ENCODE assay signal across 8 cellular contexts in the genomic region with DNA sequence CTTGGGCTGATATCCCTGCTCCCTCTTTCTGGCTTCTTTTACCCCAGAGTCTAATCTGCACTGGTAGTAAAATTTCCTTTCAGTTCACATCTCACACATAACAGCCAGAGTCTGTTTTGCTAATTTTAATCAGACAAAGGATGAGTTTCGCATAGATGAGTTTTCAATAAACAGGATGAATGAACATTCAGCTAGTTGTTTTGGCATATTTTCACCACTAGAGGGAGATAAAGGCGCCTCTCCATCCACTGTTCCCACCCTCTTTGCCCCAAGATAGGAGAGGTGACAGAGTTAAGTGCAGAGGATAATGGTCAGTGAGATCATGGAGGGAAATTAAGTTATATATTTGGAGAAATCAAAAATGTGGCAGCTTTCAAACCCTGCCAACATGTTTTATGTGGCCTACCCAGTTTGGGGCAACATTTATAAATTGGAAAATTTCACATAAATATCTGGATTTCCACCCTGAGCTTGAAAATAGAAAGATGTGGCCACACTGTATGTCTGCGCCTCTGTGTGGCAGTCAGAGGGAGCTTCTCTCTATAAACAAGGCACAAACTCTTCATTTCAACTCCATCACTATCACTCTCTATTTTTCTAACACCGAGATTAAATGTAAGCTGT. TPM values are rescaled to one million over a fixed set of nuclear protein-coding genes. Genes with fewer than 3 reads are reported as not detected.
A peak's percentile ranks its signal among the peaks of the same experiment; 100 is the strongest.
DNase-seq lines count a peak whose midpoint lies in the region; ATAC-seq, FAIRE-seq and TF ChIP-seq lines count a peak whose summit lies in the region.

No MANE protein-coding gene starts in this region.

- H3K4me3 Mint-ChIP-seq in Caco-2 (ENCODE audit: unreplicated experiment) = no peak overlapping the region

- no peaks in the 10 kb centered on the region for H3K27me3 Mint-ChIP-seq in Caco-2 (ENCODE audit: insufficient read depth, unreplicated experiment)

- TF ChIP-seq CTCF in Caco-2 (IDR thresholded peaks at IDR 0.05; ENCODE audit: insufficient read depth in 1 of 2, low read depth in 1 of 2, low read length in 1 of 2, severe bottlenecking in 1 of 2, unreplicated experiment in 1 of 2) (peak; percentile 46 to 60), bronchial epithelial cell (IDR thresholded peaks at IDR 0.05; ENCODE audit: insufficient read depth, low read length, severe bottlenecking) (peak; percentile 73), uterus (IDR thresholded peaks at IDR 0.05) (peak; percentile 47 to 66 (median 62))

- no peak overlapping the region for H3K27ac Mint-ChIP-seq in Caco-2 (ENCODE audit: unreplicated experiment)

- H3K36me3 ChIP-seq in Caco-2 (ENCODE audit: control insufficient read depth, insufficient read depth, low read length) (no peaks in the 10 kb centered on the region), bronchial epithelial cell (ENCODE audit: control insufficient read depth, insufficient read depth, low read length) (no peaks in the 10 kb centered on the region), uterus (no peaks in the 10 kb centered on the region)

- no peak for FAIRE-seq in bronchial epithelial cell (lab: Jason Lieb, UNC)

- ATAC-seq in GM19035 (IDR thresholded peaks at IDR 0.05; ENCODE audit: unreplicated experiment) = peak; percentile 94
- peak; percentile 89 for ATAC-seq in HG03175 (IDR thresholded peaks at IDR 0.05; ENCODE audit: unreplicated experiment)
- peak; percentile 67 for ATAC-seq in left colon

- intact Hi-C loops in Caco-2 (cut with micrococcal nuclease; ENCODE audit: unreplicated experiment) = loop anchor here (1.0 to 2.0 kb wide), 4 partner anchors 65 to 127 kb away; no protein-coding TSS in a partner anchor
- intact Hi-C loops in left colon (cut with DNase I, micrococcal nuclease) = loop anchor here in 1 of 2 donors (5.0 kb wide), 1 partner anchor 126 kb away; no protein-coding TSS in a partner anchor
- intact Hi-C loops in uterus (cut with DNase I; ENCODE audit: low total_unique reads) = no loop called here

- no peaks in the 10 kb centered on the region for H3K9me3 Mint-ChIP-seq in Caco-2 (ENCODE audit: unreplicated experiment)

- CTCF ChIA-PET in Caco-2 (lab: Charles Lee) = interaction anchor here (0.8 to 2.4 kb wide), 7 partner anchors 30 to 144 kb away, joined by 3 to 28 read pairs (median 3); a partner anchor contains a TSS

- DNase-seq in Caco-2 (peak in 1 of 2 experiments; percentile 30), NCI-H510A treated with DMSO at 0.1 percent for 48 hours (lab: John Stamatoyannopoulos, UW) (peak; percentile 68), bronchial epithelial cell (ENCODE audit: low read depth) (peak; percentile 56), left colon (no peak), uterus (no peak)
- DNase-seq in stimulated activated CD4-positive, alpha-beta T cell treated with anti-CD3 and anti-CD28 coated beads, Interleukin-15, amount 100 ng/mL, for 24 hours = no peak

- POLR2A ChIA-PET in Caco-2 (lab: Charles Lee) = no interaction called here

- TF ChIP-seq POLR2A in uterus (IDR thresholded peaks at IDR 0.05) = no peak

- no TSS peak for BruUV-seq in Caco-2 (replicated peaks; lab: Mats Ljungman, UMichigan)

- peak overlapping the region; percentile 34 to 86 for H3K27ac ChIP-seq in uterus

- no peaks in the 10 kb centered on the region for H3K36me3 Mint-ChIP-seq in Caco-2 (ENCODE audit: insufficient read depth, unreplicated experiment)

- H3K4me1 Mint-ChIP-seq in Caco-2 (ENCODE audit: low read depth, unreplicated experiment) = peaks cover 6% of the 10 kb centered on the region

- no peaks in the 10 kb centered on the region for H3K4me1 ChIP-seq in Caco-2
- no peaks in the 10 kb centered on the region for H3K4me1 ChIP-seq in uterus

- H3K4me3 ChIP-seq in Caco-2 (ENCODE audit: low read depth, low read length) (no peak overlapping the region), bronchial epithelial cell (ENCODE audit: low read depth, low read length) (no peak overlapping the region), uterus (no peak overlapping the region)

- H3K9me3 ChIP-seq in Caco-2 = no peaks in the 10 kb centered on the region
- no peaks in the 10 kb centered on the region for H3K9me3 ChIP-seq in uterus

- H3K27me3 ChIP-seq in Caco-2 (replicated peaks; ENCODE audit: control insufficient read depth, insufficient read depth, low read length) = no peaks in the 10 kb centered on the region
- H3K27me3 ChIP-seq in bronchial epithelial cell (ENCODE audit: control insufficient read depth, insufficient read depth, low read length) = no peaks in the 10 kb centered on the region
- H3K27me3 ChIP-seq in uterus = no peaks in the 10 kb centered on the region

RNA-seq across cellular contexts. Expression of a gene that starts 48.5 kb away (rescaled TPM):
- total RNA-seq in Caco-2 (2022) (10.0 and 10.4 TPM in 2 replicates), bronchial epithelial cell (1.6 and 1.9 TPM in 2 replicates), left colon (1 to 10 TPM; 2.7 to 7.0 TPM), uterus (100 to 1,000 TPM in 1 of 4 donors, 10 to 100 TPM in 3; 13.8 to 229 (median 43.0) TPM)

Comparison
In these comparisons a context has a peak if more than half of its experiments do, and no peak if none do; other contexts are left out.
1. DNase-seq: peak in NCI-H510A treated with DMSO at 0.1 percent for 48 hours (single experiment) and bronchial epithelial cell (single experiment); none in left colon (0 of 2), uterus (0 of 2) and stimulated activated CD4-positive, alpha-beta T cell treated with anti-CD3 and anti-CD28 coated beads, Interleukin-15, amount 100 ng/mL, for 24 hours (single experiment).
2. Peak in every context shown above with its lines, with median percentiles within 50 percentile points of each other: CTCF ChIP-seq and ATAC-seq.